In genomic region chr1:90526954-90527353, GRCh38 we compare ENCODE assay signal across 10 cellular contexts.
"Had no signal": no experiment of that assay in that cellular context is flagged by ENCODE, and none has a peak within 500 bp of the region (broad histone marks: within the 10 kb centered on the region; RNA-seq: fewer than 3 reads in every experiment).

No MANE protein-coding gene starts in this region.

- H2AFZ ChIP-seq: GM23248, GM23338 had no signal

- DNase-seq: GM23248, GOT3, H9, HCEC 1CT, HFFc6 had no signal

- H3K9ac ChIP-seq: GM23248 had no signal

- H3K36me3 ChIP-seq: HAP-1 had no signal

- H3K4me2 ChIP-seq: GM23338 had no signal

- H3K27ac ChIP-seq: GM23248 had no signal

- FAIRE-seq: H1, H54 had no signal

- H3K9me3 ChIP-seq: HAP-1 had no signal

- ATAC-seq: GM23338, HCT116 had no signal

- H3K4me3 ChIP-seq: GM23248, GM23338, HAP-1 had no signal
